ENCODE assay signal across 13 cellular contexts in genomic region chr3:62601238-62601856, GRCh38.
DNase-seq lines count a peak whose midpoint lies in the region; TF ChIP-seq lines count a peak whose summit lies in the region.
"Had no signal": no experiment of that assay in that cellular context is flagged by ENCODE, and none has a peak within 500 bp of the region (broad histone marks: within the 10 kb centered on the region; RNA-seq: fewer than 3 reads in every experiment).

No MANE protein-coding gene starts in this region.

- no peaks in the 10 kb centered on the region for H3K27me3 ChIP-seq in ACC112 (ENCODE audit: insufficient read depth, low read length)
- H3K27me3 ChIP-seq in dorsolateral prefrontal cortex, result no peaks in the 10 kb centered on the region
- H3K27me3 ChIP-seq in hepatocyte, result no peaks in the 10 kb centered on the region
- H3K27me3 ChIP-seq: adrenal gland had no signal

- no peak overlapping the region for H3K4me2 ChIP-seq in hepatocyte

- H3K79me2 ChIP-seq in ACC112 (ENCODE audit: control insufficient read depth, insufficient read depth, low read length, unreplicated experiment) (no peaks in the 10 kb centered on the region), hepatocyte (no peaks in the 10 kb centered on the region)

- H3K27ac Mint-ChIP-seq in mesothelial cell of epicardium, result no peak overlapping the region
- H3K27ac Mint-ChIP-seq: stimulated activated effector memory CD8-positive, alpha-beta T cell treated with anti-CD3 and anti-CD28 coated beads, Interleukin-12 subunit alpha, Interleukin-12 subunit beta, amount 100 ng/mL, for 72 hours had no signal

- no peak for TF ChIP-seq CTCF in dorsolateral prefrontal cortex (IDR thresholded peaks at IDR 0.05 in 54 of 56, conservative IDR thresholded peaks at IDR 0.05 in 2 of 56; ENCODE audit: low read depth in 1 of 56, partially characterized antibody in 56 of 56)
- no peak for TF ChIP-seq CTCF in mesothelial cell of epicardium (IDR thresholded peaks at IDR 0.05; ENCODE audit: unreplicated experiment)
- TF ChIP-seq CTCF in hepatocyte (IDR thresholded peaks at IDR 0.05; ENCODE audit: poor library complexity), result no peak

- H3K27ac ChIP-seq in ACC112 (ENCODE audit: low read depth, low read length) (peak overlapping the region; percentile 100), dorsolateral prefrontal cortex (no peak overlapping the region), hepatocyte (no peak overlapping the region)
- H3K27ac ChIP-seq: adrenal gland, C4-2B had no signal

- H3K36me3 Mint-ChIP-seq in mesothelial cell of epicardium, result no peaks in the 10 kb centered on the region
- H3K36me3 Mint-ChIP-seq: stimulated activated effector memory CD8-positive, alpha-beta T cell treated with anti-CD3 and anti-CD28 coated beads, Interleukin-12 subunit alpha, Interleukin-12 subunit beta, amount 100 ng/mL, for 72 hours had no signal

- no peaks in the 10 kb centered on the region for H3K4me1 Mint-ChIP-seq in mesothelial cell of epicardium
- H3K4me1 Mint-ChIP-seq: stimulated activated effector memory CD8-positive, alpha-beta T cell treated with anti-CD3 and anti-CD28 coated beads, Interleukin-12 subunit alpha, Interleukin-12 subunit beta, amount 100 ng/mL, for 72 hours had no signal

- no peaks in the 10 kb centered on the region for H4K20me1 ChIP-seq in hepatocyte (ENCODE audit: insufficient read depth, poor library complexity, severe bottlenecking)

- peaks cover 72% of the 10 kb centered on the region for H3K4me1 ChIP-seq in ACC112 (ENCODE audit: control insufficient read depth, insufficient read depth, low read length, unreplicated experiment)
- no peaks in the 10 kb centered on the region for H3K4me1 ChIP-seq in hepatocyte (ENCODE audit: insufficient read depth)
- H3K4me1 ChIP-seq: adrenal gland had no signal

- 60% methylated on average over 5 of the region's 5 CpGs for WGBS in hepatocyte (ENCODE audit: low lambda C conversion rate, missing lambda C conversion rate)

- DNase-seq in HS-27A (ENCODE audit: low read depth), result peak; percentile 67
- DNase-seq in amniotic epithelial cell (ENCODE audit: low read depth), result peak; percentile 78
- DNase-seq in iris pigment epithelial cell (ENCODE audit: low read depth), result peak; percentile 82
- no peak for DNase-seq in dorsolateral prefrontal cortex
- DNase-seq in activated gamma-delta T cell treated with Interleukin-2 at 50 U/mL for 16 hours, result no peak
- no peak for DNase-seq in mesothelial cell of epicardium (ENCODE audit: low spot score in 2 of 2, unreplicated experiment in 2 of 2)
- DNase-seq in hepatocyte (ENCODE audit: low spot score), result no peak
- DNase-seq: MM.1S, T-helper 9 cell had no signal

- H3K4me3 ChIP-seq in ACC112 (ENCODE audit: low read depth, low read length) (peak overlapping the region; percentile 25; the same call in 1 of the 2 replicates), dorsolateral prefrontal cortex (no peak overlapping the region), hepatocyte (no peak overlapping the region)
- H3K4me3 ChIP-seq: adrenal gland had no signal

- intact Hi-C loops in dorsolateral prefrontal cortex (cut with DNase I), result no loop called here

- H2AFZ ChIP-seq in ACC112 (ENCODE audit: low read length, unreplicated experiment) (peak overlapping the region; percentile 16), hepatocyte (no peak overlapping the region)

- H3K36me3 ChIP-seq in ACC112 (ENCODE audit: insufficient read depth, low read length) (no peaks in the 10 kb centered on the region), hepatocyte (replicated peaks; ENCODE audit: insufficient read depth, low read depth) (no peaks in the 10 kb centered on the region)
- H3K36me3 ChIP-seq: adrenal gland had no signal

- no peaks in the 10 kb centered on the region for H3K9me3 ChIP-seq in hepatocyte (ENCODE audit: low read depth)
- H3K9me3 ChIP-seq: adrenal gland had no signal

- no peaks in the 10 kb centered on the region for H3K9me2 ChIP-seq in hepatocyte (replicated peaks; ENCODE audit: insufficient read depth)

- H3K27me3 Mint-ChIP-seq in mesothelial cell of epicardium (ENCODE audit: low read depth), result peaks cover 19% of the 10 kb centered on the region

- H3K9me3 Mint-ChIP-seq in mesothelial cell of epicardium, result no peaks in the 10 kb centered on the region
- H3K9me3 Mint-ChIP-seq: stimulated activated effector memory CD8-positive, alpha-beta T cell treated with anti-CD3 and anti-CD28 coated beads, Interleukin-12 subunit alpha, Interleukin-12 subunit beta, amount 100 ng/mL, for 72 hours had no signal

- H3K4me3 Mint-ChIP-seq in mesothelial cell of epicardium, result no peak overlapping the region
- H3K4me3 Mint-ChIP-seq: stimulated activated effector memory CD8-positive, alpha-beta T cell treated with anti-CD3 and anti-CD28 coated beads, Interleukin-12 subunit alpha, Interleukin-12 subunit beta, amount 100 ng/mL, for 72 hours had no signal

Comparison
In these comparisons a context has a peak if more than half of its experiments do, and no peak if none do; other contexts are left out.
1. DNase-seq: peak in HS-27A (single experiment), amniotic epithelial cell (single experiment) and iris pigment epithelial cell (single experiment); none in dorsolateral prefrontal cortex (0 of 10), activated gamma-delta T cell treated with Interleukin-2 at 50 U/mL for 16 hours (single experiment), mesothelial cell of epicardium (0 of 2) and hepatocyte (single experiment).